Comparison of ENCODE assay signal across 10 cellular contexts in the genomic region with DNA sequence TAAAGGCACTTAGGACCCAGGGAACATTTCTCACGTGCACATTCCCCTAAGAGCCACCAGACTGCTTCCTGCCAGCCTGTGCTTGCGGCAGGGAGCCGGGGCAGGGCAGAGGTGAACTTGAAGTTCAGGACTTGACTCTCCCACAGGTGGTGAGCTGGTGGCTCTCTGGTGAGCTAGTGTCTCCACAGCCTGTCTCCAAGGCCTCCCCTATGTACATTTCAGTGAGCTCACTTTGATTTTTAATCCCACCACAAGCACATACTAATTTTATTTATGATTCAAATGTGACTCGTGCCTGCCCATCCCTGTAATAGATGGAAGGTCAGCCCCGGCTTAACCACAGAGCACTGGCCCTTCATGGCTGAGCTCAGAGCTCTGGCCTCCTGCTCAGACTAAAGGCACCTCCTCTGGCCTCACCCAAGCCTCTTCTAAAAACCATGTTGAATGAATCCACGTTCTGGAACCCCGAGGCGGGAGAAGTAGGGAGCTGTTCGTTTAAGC. TPM values are rescaled to one million over a fixed set of nuclear protein-coding genes. Genes with fewer than 3 reads are reported as not detected.
A peak's percentile ranks its signal among the peaks of the same experiment; 100 is the strongest.
DNase-seq lines count a peak whose midpoint lies in the region; ATAC-seq lines count a peak whose summit lies in the region.
"Had no signal": no experiment of that assay in that cellular context is flagged by ENCODE, and none has a peak within 500 bp of the region (broad histone marks: within the 10 kb centered on the region; RNA-seq: fewer than 3 reads in every experiment).

No MANE protein-coding gene starts in this region.

- H3K27me3 Mint-ChIP-seq in T-helper 1 cell treated with Interleukin-12 subunit alpha and Interleukin-12 subunit beta and Interleukin-4 antibody, amounts not matched to agents 30 μg/mL and 1 μg/mL, for 36 hours (ENCODE audit: low read depth) = no peaks in the 10 kb centered on the region
- H3K27me3 Mint-ChIP-seq in activated T-helper 17 cell treated with anti-CD3 and anti-CD28 coated beads, Interleukin-2, amount 50 U/mL, for 72 hours = no peaks in the 10 kb centered on the region
- H3K27me3 Mint-ChIP-seq: effector memory CD8-positive, alpha-beta T cell had no signal

- peaks cover 32% of the 10 kb centered on the region for H3K36me3 Mint-ChIP-seq in T-helper 1 cell treated with Interleukin-12 subunit alpha and Interleukin-12 subunit beta and Interleukin-4 antibody, amounts not matched to agents 30 μg/mL and 1 μg/mL, for 36 hours (ENCODE audit: low read depth)
- peaks cover 56% of the 10 kb centered on the region for H3K36me3 Mint-ChIP-seq in activated T-helper 17 cell treated with anti-CD3 and anti-CD28 coated beads, Interleukin-2, amount 50 U/mL, for 72 hours (ENCODE audit: low read depth)

- H3K9me3 Mint-ChIP-seq in T-helper 1 cell treated with Interleukin-12 subunit alpha and Interleukin-12 subunit beta and Interleukin-4 antibody, amounts not matched to agents 30 μg/mL and 1 μg/mL, for 36 hours = no peaks in the 10 kb centered on the region
- H3K9me3 Mint-ChIP-seq in activated T-helper 17 cell treated with anti-CD3 and anti-CD28 coated beads, Interleukin-2, amount 50 U/mL, for 72 hours = no peaks in the 10 kb centered on the region
- H3K9me3 Mint-ChIP-seq: effector memory CD8-positive, alpha-beta T cell had no signal

- no peak overlapping the region for H3K4me3 Mint-ChIP-seq in T-helper 1 cell treated with Interleukin-12 subunit alpha and Interleukin-12 subunit beta and Interleukin-4 antibody, amounts not matched to agents 30 μg/mL and 1 μg/mL, for 36 hours
- H3K4me3 Mint-ChIP-seq in activated T-helper 17 cell treated with anti-CD3 and anti-CD28 coated beads, Interleukin-2, amount 50 U/mL, for 72 hours = peak overlapping the region; percentile 7

- ATAC-seq in activated T-helper 17 cell treated with anti-CD3 and anti-CD28 coated beads, Interleukin-2, amount 50 U/mL, for 72 hours (replicated peaks) = no peak
- ATAC-seq in GM21360 (IDR thresholded peaks at IDR 0.05; ENCODE audit: unreplicated experiment) = no peak
- ATAC-seq: effector memory CD8-positive, alpha-beta T cell; stimulated activated naive CD8-positive, alpha-beta T cell treated with anti-CD3 and anti-CD28 coated beads, Interleukin-15, Interleukin-2, amounts not matched to agents 100 U/mL and 50 U/mL, for 24 hours had no signal

- peaks cover 37% of the 10 kb centered on the region for H3K4me1 Mint-ChIP-seq in T-helper 1 cell treated with Interleukin-12 subunit alpha and Interleukin-12 subunit beta and Interleukin-4 antibody, amounts not matched to agents 30 μg/mL and 1 μg/mL, for 36 hours (ENCODE audit: low read depth)
- H3K4me1 Mint-ChIP-seq in activated T-helper 17 cell treated with anti-CD3 and anti-CD28 coated beads, Interleukin-2, amount 50 U/mL, for 72 hours = peaks cover 27% of the 10 kb centered on the region

- peak overlapping the region; percentile 40 for H3K27ac ChIP-seq in substantia nigra (ENCODE audit: low read depth, low read length, poor library complexity, severe bottlenecking)

- peak overlapping the region; percentile 64 for H3K27ac Mint-ChIP-seq in T-helper 1 cell treated with Interleukin-12 subunit alpha and Interleukin-12 subunit beta and Interleukin-4 antibody, amounts not matched to agents 30 μg/mL and 1 μg/mL, for 36 hours
- H3K27ac Mint-ChIP-seq in activated T-helper 17 cell treated with anti-CD3 and anti-CD28 coated beads, Interleukin-2, amount 50 U/mL, for 72 hours = peak overlapping the region; percentile 62

- DNase-seq in T-helper 1 cell = no peak
- peak; percentile 29 for DNase-seq in kidney glomerular epithelial cell (lab: John Stamatoyannopoulos, UW)
- no peak for DNase-seq in substantia nigra (lab: John Stamatoyannopoulos, UW)
- DNase-seq in SKM-1 (lab: John Stamatoyannopoulos, UW; ENCODE audit: unreplicated experiment) = no peak
- no peak for DNase-seq in Kasumi-1 (lab: John Stamatoyannopoulos, UW)
- DNase-seq: effector memory CD8-positive, alpha-beta T cell; stimulated activated naive CD8-positive, alpha-beta T cell treated with anti-CD3 and anti-CD28 coated beads, Interleukin-15, Interleukin-2, amounts not matched to agents 100 U/mL and 50 U/mL, for 24 hours had no signal

RNA-seq across cellular contexts. Expression of gene SNN, which starts 9.2 kb away (rescaled TPM):
- total RNA-seq in activated T-helper 17 cell treated with anti-CD3 and anti-CD28 coated beads, Interleukin-2, amount 50 U/mL, for 72 hours = 1 to 10 TPM; 3.3 to 4.9 TPM
